ENCODE assay signal across 7 cellular contexts in genomic region chr2:111376272-111376960, GRCh38.
DNase-seq lines count a peak whose midpoint lies in the region; ATAC-seq, FAIRE-seq and TF ChIP-seq lines count a peak whose summit lies in the region.
"Not testable (repeated sequence)": the region's sequence is repeated elsewhere in the genome, so short reads cannot be mapped to it uniquely, and the experiment has no call there.

No MANE protein-coding gene starts in this region.

- H3K9me3 ChIP-seq in heart left ventricle; HepG2 (ENCODE audit: low read length); trophoblast cell (ENCODE audit: insufficient read depth, low read depth, low read length): not testable (repeated sequence)

- not testable (repeated sequence) for BruUV-seq in HepG2 (replicated peaks; lab: Mats Ljungman, UMichigan)

- not testable (repeated sequence) for H3K4ac ChIP-seq in trophoblast cell (ENCODE audit: low read depth, low read length)

- not testable (repeated sequence) for H3K27me3 ChIP-seq in heart left ventricle; HepG2 (ENCODE audit: control insufficient read depth in 1 of 2, insufficient read depth in 2 of 2, low read length in 2 of 2); trophoblast cell (ENCODE audit: insufficient read depth, low read length)

- peak; percentile 16 for DNase-seq in EH (ENCODE audit: low read depth)
- peak; percentile 40 for DNase-seq in activated CD4-positive, alpha-beta T cell treated with anti-CD3 and anti-CD28 coated beads, Interleukin-2, amount 10 ng/mL, durations not matched to agents 24 days and 14 days
- not testable (repeated sequence) for DNase-seq in Right ventricle myocardium inferior (ENCODE audit: missing footprints); heart left ventricle; left ventricle myocardium superior; HepG2 (ENCODE audit: low spot score); trophoblast cell

- not testable (repeated sequence) for H3K27ac ChIP-seq in heart left ventricle; HepG2 (ENCODE audit: extremely low read length, insufficient read depth, low read length)
- peak overlapping the region; percentile 47 for H3K27ac ChIP-seq in trophoblast cell (ENCODE audit: low read depth, low read length)

- in situ Hi-C loops in HepG2 (cut with HindIII; ENCODE audit: extremely low pct_ligation_motif_present, low pct_unique_long_range_greater_than_20kb), result not testable (repeated sequence)

- not testable (repeated sequence) for TF ChIP-seq CTCF in heart left ventricle (IDR thresholded peaks at IDR 0.05); HepG2 (CRISPR knock-in tag; IDR thresholded peaks at IDR 0.05)

- H2BK120ac ChIP-seq in trophoblast cell (ENCODE audit: insufficient read depth, low read length, poor library complexity), result not testable (repeated sequence)

- H2AFZ ChIP-seq in HepG2 (ENCODE audit: low read length); trophoblast cell (ENCODE audit: insufficient read depth, low read length, poor library complexity): not testable (repeated sequence)

- not testable (repeated sequence) for H3K27me3 Mint-ChIP-seq in activated CD4-positive, alpha-beta T cell treated with anti-CD3 and anti-CD28 coated beads, Interleukin-2, amount 10 ng/mL, durations not matched to agents 24 days and 14 days

- POLR2A ChIA-PET in HepG2 (lab: Yijun Ruan, JAX), result not testable (repeated sequence)

- H3K4me1 ChIP-seq in heart left ventricle (peaks cover 0 to 10% (median 1%) of the 10 kb centered on the region in 12 donors), HepG2 (ENCODE audit: insufficient read depth, low read length) (peaks cover 33% of the 10 kb centered on the region)
- H3K4me1 ChIP-seq in trophoblast cell (ENCODE audit: control insufficient read depth in 1 of 2, insufficient read depth in 2 of 2, low read length in 2 of 2), result not testable (repeated sequence)

- CTCF ChIA-PET in HepG2 (lab: Yijun Ruan, JAX; ENCODE audit: low intra/inter-chr PET ratio, low total read pairs), result not testable (repeated sequence)

- not testable (repeated sequence) for TF ChIP-seq EP300 in HepG2 (IDR thresholded peaks at IDR 0.05; ENCODE audit: low read depth in 2 of 2, low read length in 2 of 2); HepG2 (CRISPR knock-in tag; IDR thresholded peaks at IDR 0.05; ENCODE audit: borderline replicate concordance)

- ATAC-seq in Right ventricle myocardium inferior, result peak; percentile 67
- peak; percentile 23 to 49 (median 31) for ATAC-seq in heart left ventricle
- ATAC-seq in left ventricle myocardium superior, result peak; percentile 76
- ATAC-seq in HepG2, result not testable (repeated sequence)

- not testable (repeated sequence) for H4K12ac ChIP-seq in trophoblast cell (ENCODE audit: low read depth, low read length)

- H4K91ac ChIP-seq in trophoblast cell (ENCODE audit: low read depth, low read length), result peak overlapping the region; percentile 35

- not testable (repeated sequence) for H3K14ac ChIP-seq in trophoblast cell (ENCODE audit: low read length)

- H3K23ac ChIP-seq in trophoblast cell (ENCODE audit: low read length), result not testable (repeated sequence)

- H3K36me3 ChIP-seq in heart left ventricle; HepG2 (replicated peaks in 1 of 2; ENCODE audit: control insufficient read depth in 1 of 2, insufficient read depth in 2 of 2, low read length in 2 of 2); trophoblast cell (ENCODE audit: control insufficient read depth in 1 of 2, insufficient read depth in 2 of 2, low read length in 2 of 2): not testable (repeated sequence)

- H3K9ac ChIP-seq in HepG2 (ENCODE audit: insufficient read depth, low read depth, low read length); trophoblast cell (ENCODE audit: low read length): not testable (repeated sequence)

- not testable (repeated sequence) for H3K36me3 Mint-ChIP-seq in activated CD4-positive, alpha-beta T cell treated with anti-CD3 and anti-CD28 coated beads, Interleukin-2, amount 10 ng/mL, durations not matched to agents 24 days and 14 days (ENCODE audit: low read depth)

- TF ChIP-seq POLR2A in heart left ventricle (IDR thresholded peaks at IDR 0.05); HepG2 (IDR thresholded peaks at IDR 0.05; ENCODE audit: insufficient read depth in 1 of 2, low read depth in 2 of 2, low read length in 2 of 2): not testable (repeated sequence)

- H4K20me1 ChIP-seq in HepG2 (ENCODE audit: insufficient read depth, low read length), result not testable (repeated sequence)

- WGBS in heart left ventricle, 4 donors, result 28% methylated on average over 3 of the region's 9 CpGs; no CpG with 5 or more reads in 2 of the 4 donors
- WGBS in HepG2 (ENCODE audit: low lambda C conversion rate), result 52% methylated on average over 2 of the region's 9 CpGs
- WGBS in trophoblast cell (ENCODE audit: extremely low coverage, insufficient coverage, insufficient read length), result no CpG with 5 or more reads among the region's 9 CpGs

- not testable (repeated sequence) for H3K79me1 ChIP-seq in trophoblast cell (ENCODE audit: low read length)

- H2AK5ac ChIP-seq in trophoblast cell (ENCODE audit: low read length), result not testable (repeated sequence)

- not testable (repeated sequence) for H3K4me3 Mint-ChIP-seq in activated CD4-positive, alpha-beta T cell treated with anti-CD3 and anti-CD28 coated beads, Interleukin-2, amount 10 ng/mL, durations not matched to agents 24 days and 14 days

- not testable (repeated sequence) for H3K18ac ChIP-seq in trophoblast cell (ENCODE audit: low read length)

- H3K79me2 ChIP-seq in HepG2 (ENCODE audit: insufficient read depth, low read length); trophoblast cell (ENCODE audit: control insufficient read depth, insufficient read depth, low read length, poor library complexity): not testable (repeated sequence)

- not testable (repeated sequence) for TF ChIP-seq RAD21 in HepG2 (CRISPR knock-in tag; IDR thresholded peaks at IDR 0.05)

- H3K4me1 Mint-ChIP-seq in activated CD4-positive, alpha-beta T cell treated with anti-CD3 and anti-CD28 coated beads, Interleukin-2, amount 10 ng/mL, durations not matched to agents 24 days and 14 days, result peaks cover 11% of the 10 kb centered on the region

- not testable (repeated sequence) for H2BK5ac ChIP-seq in trophoblast cell (ENCODE audit: low read depth, low read length, poor library complexity)

- FAIRE-seq in HepG2 (lab: Jason Lieb, UNC), result not testable (repeated sequence)

- not testable (repeated sequence) for H4K8ac ChIP-seq in trophoblast cell (ENCODE audit: low read depth, low read length)

- H3K9me3 Mint-ChIP-seq in activated CD4-positive, alpha-beta T cell treated with anti-CD3 and anti-CD28 coated beads, Interleukin-2, amount 10 ng/mL, durations not matched to agents 24 days and 14 days, result not testable (repeated sequence)

- peak overlapping the region; percentile 45; the same call in 1 of the 2 replicates for H3K4me2 ChIP-seq in HepG2 (ENCODE audit: low read depth, low read length)
- H3K4me2 ChIP-seq in trophoblast cell (ENCODE audit: low read length), result not testable (repeated sequence)

- H2BK12ac ChIP-seq in trophoblast cell (ENCODE audit: low read length), result not testable (repeated sequence)

- intact Hi-C loops in activated CD4-positive, alpha-beta T cell treated with anti-CD3 and anti-CD28 coated beads, Interleukin-2, amount 10 ng/mL, durations not matched to agents 24 days and 14 days (cut with micrococcal nuclease); Right ventricle myocardium inferior (cut with DNase I); heart left ventricle (cut with DNase I); left ventricle myocardium superior (cut with micrococcal nuclease); HepG2 (cut with micrococcal nuclease; ENCODE audit: unreplicated experiment): not testable (repeated sequence)

- H3K27ac Mint-ChIP-seq in activated CD4-positive, alpha-beta T cell treated with anti-CD3 and anti-CD28 coated beads, Interleukin-2, amount 10 ng/mL, durations not matched to agents 24 days and 14 days, result not testable (repeated sequence)

- H3K4me3 ChIP-seq in heart left ventricle; HepG2 (replicated peaks in 1 of 3; ENCODE audit: insufficient read depth in 1 of 3, low read depth in 2 of 3, low read length in 3 of 3); trophoblast cell (ENCODE audit: low read depth, low read length): not testable (repeated sequence)
